7 cellular contexts compared by ENCODE assay signal in the genomic region with DNA sequence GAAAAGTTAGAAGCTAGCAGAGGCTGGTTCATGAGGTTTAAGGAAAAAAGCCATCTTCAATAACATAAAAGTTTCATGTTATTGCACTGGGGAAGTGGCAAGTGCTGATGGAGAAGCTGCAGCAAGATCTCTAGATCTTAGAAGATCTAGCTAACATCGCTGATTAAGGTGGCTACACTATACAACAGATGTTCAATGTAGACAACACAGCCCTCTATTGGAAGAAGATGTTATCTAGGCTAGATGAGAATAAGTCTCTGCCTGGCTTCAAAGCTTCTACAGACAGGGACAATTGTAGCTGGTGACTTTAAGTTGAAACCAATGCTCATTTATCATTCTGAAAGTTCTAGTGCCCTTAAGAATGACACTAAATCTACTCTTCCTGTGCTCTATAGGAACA.
DNase-seq lines count a peak whose midpoint lies in the region; ATAC-seq and TF ChIP-seq lines count a peak whose summit lies in the region.
"Not testable (repeated sequence)": the region's sequence is repeated elsewhere in the genome, so short reads cannot be mapped to it uniquely, and the experiment has no call there.

No MANE protein-coding gene starts in this region.

- H3K27ac Mint-ChIP-seq in CD8-positive, alpha-beta T cell; activated naive CD4-positive, alpha-beta T cell treated with anti-CD3 and anti-CD28 coated beads, Interleukin-2, amount 50 U/mL, for 72 hours; stimulated activated effector memory CD8-positive, alpha-beta T cell treated with anti-CD3 and anti-CD28 coated beads, Interleukin-12 subunit alpha, Interleukin-12 subunit beta, amount 100 ng/mL, for 72 hours: not testable (repeated sequence)
- peak overlapping the region in 1 of 2 donors; percentile 62 for H3K27ac Mint-ChIP-seq in effector memory CD8-positive, alpha-beta T cell

- not testable (repeated sequence) for H3K36me3 ChIP-seq in CD8-positive, alpha-beta T cell (ENCODE audit: insufficient read depth, low read length); OCI-LY3 (replicated peaks; ENCODE audit: low read depth, low read length)

- intact Hi-C loops in CD8-positive, alpha-beta T cell (cut with DNase I, micrococcal nuclease): not testable (repeated sequence)

- not testable (repeated sequence) for DNase-seq in CD8-positive, alpha-beta T cell; activated naive CD4-positive, alpha-beta T cell treated with anti-CD3 and anti-CD28 coated beads, Interleukin-2, amount 50 U/mL, for 72 hours (ENCODE audit: low spot score in 2 of 2); effector memory CD8-positive, alpha-beta T cell; stimulated activated effector memory CD8-positive, alpha-beta T cell treated with anti-CD3 and anti-CD28 coated beads, Interleukin-12 subunit alpha, Interleukin-12 subunit beta, amount 100 ng/mL, for 72 hours (ENCODE audit: low spot score in 2 of 2)
- peak; percentile 15 for DNase-seq in HT-29 (ENCODE audit: low spot score)

- H3K79me2 ChIP-seq in OCI-LY3 (ENCODE audit: low read length): not testable (repeated sequence)

- CTCF ChIA-PET in CD8-positive, alpha-beta T cell (lab: Charles Lee): not testable (repeated sequence)

- POLR2A ChIA-PET in CD8-positive, alpha-beta T cell (lab: Charles Lee): not testable (repeated sequence)

- H3K4me3 ChIP-seq in CD8-positive, alpha-beta T cell (ENCODE audit: low read depth, low read length): not testable (repeated sequence)
- H3K4me3 ChIP-seq in OCI-LY3 (ENCODE audit: low read length): peak overlapping the region; percentile 11; the same call in 1 of the 2 replicates

- H3K9me3 Mint-ChIP-seq in CD8-positive, alpha-beta T cell; activated naive CD4-positive, alpha-beta T cell treated with anti-CD3 and anti-CD28 coated beads, Interleukin-2, amount 50 U/mL, for 72 hours; effector memory CD8-positive, alpha-beta T cell; stimulated activated effector memory CD8-positive, alpha-beta T cell treated with anti-CD3 and anti-CD28 coated beads, Interleukin-12 subunit alpha, Interleukin-12 subunit beta, amount 100 ng/mL, for 72 hours: not testable (repeated sequence)

- not testable (repeated sequence) for H3K9me3 ChIP-seq in CD8-positive, alpha-beta T cell (ENCODE audit: low read length); OCI-LY3 (ENCODE audit: insufficient read depth, low read length)

- H3K27me3 Mint-ChIP-seq in CD8-positive, alpha-beta T cell (ENCODE audit: low read depth): peaks cover 20% of the 10 kb centered on the region
- H3K27me3 Mint-ChIP-seq in effector memory CD8-positive, alpha-beta T cell: peaks cover 30 to 50% of the 10 kb centered on the region in 2 donors

- not testable (repeated sequence) for H4K20me1 ChIP-seq in OCI-LY3 (ENCODE audit: insufficient read depth, low read length)

- H3K27ac ChIP-seq in CD8-positive, alpha-beta T cell (ENCODE audit: low read depth, low read length); OCI-LY3 (ENCODE audit: low read length): not testable (repeated sequence)

- H3K4me1 ChIP-seq in CD8-positive, alpha-beta T cell (ENCODE audit: insufficient read depth, low read length); OCI-LY3 (ENCODE audit: low read length): not testable (repeated sequence)

- not testable (repeated sequence) for H3K27me3 ChIP-seq in CD8-positive, alpha-beta T cell (ENCODE audit: insufficient read depth, low read length); OCI-LY3 (ENCODE audit: low read depth, low read length)

- H3K36me3 Mint-ChIP-seq in CD8-positive, alpha-beta T cell; effector memory CD8-positive, alpha-beta T cell (ENCODE audit: insufficient read depth); stimulated activated effector memory CD8-positive, alpha-beta T cell treated with anti-CD3 and anti-CD28 coated beads, Interleukin-12 subunit alpha, Interleukin-12 subunit beta, amount 100 ng/mL, for 72 hours: not testable (repeated sequence)
- peaks cover 9 to 16% of the 10 kb centered on the region in 2 donors for H3K36me3 Mint-ChIP-seq in activated naive CD4-positive, alpha-beta T cell treated with anti-CD3 and anti-CD28 coated beads, Interleukin-2, amount 50 U/mL, for 72 hours

- not testable (repeated sequence) for H2AFZ ChIP-seq in OCI-LY3 (ENCODE audit: low read depth, low read length)

- peak overlapping the region; percentile 4 for H3K4me3 Mint-ChIP-seq in CD8-positive, alpha-beta T cell
- peak overlapping the region; percentile 19 to 39 for H3K4me3 Mint-ChIP-seq in effector memory CD8-positive, alpha-beta T cell
- H3K4me3 Mint-ChIP-seq in stimulated activated effector memory CD8-positive, alpha-beta T cell treated with anti-CD3 and anti-CD28 coated beads, Interleukin-12 subunit alpha, Interleukin-12 subunit beta, amount 100 ng/mL, for 72 hours: not testable (repeated sequence)

- not testable (repeated sequence) for ATAC-seq in CD8-positive, alpha-beta T cell; effector memory CD8-positive, alpha-beta T cell (replicated peaks)
- peak; percentile 24 to 32 for ATAC-seq in activated CD4-positive, CD25-positive, alpha-beta regulatory T cell treated with anti-CD3 and anti-CD28 coated beads, Interleukin-2, amount 50 U/mL, for 24 hours
- ATAC-seq in activated naive CD4-positive, alpha-beta T cell treated with anti-CD3 and anti-CD28 coated beads, Interleukin-2, amount 50 U/mL, for 72 hours: peak; percentile 36 to 67
- ATAC-seq in stimulated activated effector memory CD8-positive, alpha-beta T cell treated with anti-CD3 and anti-CD28 coated beads, Interleukin-12 subunit alpha, Interleukin-12 subunit beta, amount 100 ng/mL, for 72 hours: peak; percentile 39

- not testable (repeated sequence) for H3K4me1 Mint-ChIP-seq in CD8-positive, alpha-beta T cell (ENCODE audit: low read depth); effector memory CD8-positive, alpha-beta T cell (ENCODE audit: low read depth in 2 of 2); stimulated activated effector memory CD8-positive, alpha-beta T cell treated with anti-CD3 and anti-CD28 coated beads, Interleukin-12 subunit alpha, Interleukin-12 subunit beta, amount 100 ng/mL, for 72 hours

- not testable (repeated sequence) for TF ChIP-seq CTCF in CD8-positive, alpha-beta T cell (IDR thresholded peaks at IDR 0.05); OCI-LY3 (IDR thresholded peaks at IDR 0.05; ENCODE audit: low read depth, low read length)

- H3K9ac ChIP-seq in OCI-LY3 (ENCODE audit: low read length): not testable (repeated sequence)

- H3K4me2 ChIP-seq in OCI-LY3 (ENCODE audit: low read length): peak overlapping the region; percentile 50
